ENCODE assay signal across 8 cellular contexts in genomic region chr19:638901-639250, GRCh38. TPM values are rescaled to one million over a fixed set of nuclear protein-coding genes. Genes with fewer than 3 reads are reported as not detected.
DNase-seq lines count a peak whose midpoint lies in the region; TF ChIP-seq lines count a peak whose summit lies in the region.

No MANE protein-coding gene starts in this region.

- peaks cover 16% of the 10 kb centered on the region for H3K27me3 Mint-ChIP-seq in activated naive CD4-positive, alpha-beta T cell treated with anti-CD3 and anti-CD28 coated beads, Interleukin-2, amount 10 ng/mL, durations not matched to agents 7 days and 5 days
- H3K27me3 Mint-ChIP-seq in type B pancreatic cell: peaks cover 4% of the 10 kb centered on the region

- no peaks in the 10 kb centered on the region for H3K36me3 ChIP-seq in mucosa of stomach (ENCODE audit: control insufficient read depth, insufficient read depth, low read length)

- no peak for DNase-seq in activated naive CD4-positive, alpha-beta T cell treated with anti-CD3 and anti-CD28 coated beads, Interleukin-2, amount 10 ng/mL, durations not matched to agents 7 days and 5 days
- DNase-seq in activated naive CD4-positive, alpha-beta T cell treated with Interleukin-2 at 50 U/mL for 16 hours: no peak
- DNase-seq in astrocyte of the spinal cord (ENCODE audit: low read depth, low spot score) (no peak), type B pancreatic cell (ENCODE audit: extremely low spot score, unreplicated experiment) (no peak), NCI-H446 (lab: John Stamatoyannopoulos, UW) (no peak), amniotic stem cell (lab: John Stamatoyannopoulos, UW) (no peak), OCI-M1 (lab: John Stamatoyannopoulos, UW) (no peak)

- no peak overlapping the region for H3K27ac Mint-ChIP-seq in activated naive CD4-positive, alpha-beta T cell treated with anti-CD3 and anti-CD28 coated beads, Interleukin-2, amount 10 ng/mL, durations not matched to agents 7 days and 5 days
- no peak overlapping the region for H3K27ac Mint-ChIP-seq in type B pancreatic cell

- peak overlapping the region; percentile 48 for H3K4me3 ChIP-seq in astrocyte of the spinal cord (ENCODE audit: low read depth, low read length)
- H3K4me3 ChIP-seq in mucosa of stomach (ENCODE audit: low read length): peak overlapping the region; percentile 51

- H3K4me3 Mint-ChIP-seq in activated naive CD4-positive, alpha-beta T cell treated with anti-CD3 and anti-CD28 coated beads, Interleukin-2, amount 10 ng/mL, durations not matched to agents 7 days and 5 days: peak overlapping the region; percentile 76
- H3K4me3 Mint-ChIP-seq in type B pancreatic cell: peak overlapping the region; percentile 83

- H3K36me3 Mint-ChIP-seq in activated naive CD4-positive, alpha-beta T cell treated with anti-CD3 and anti-CD28 coated beads, Interleukin-2, amount 10 ng/mL, durations not matched to agents 7 days and 5 days: no peaks in the 10 kb centered on the region
- H3K36me3 Mint-ChIP-seq in type B pancreatic cell: no peaks in the 10 kb centered on the region

- CTCF ChIA-PET in activated naive CD4-positive, alpha-beta T cell treated with anti-CD3 and anti-CD28 coated beads, Interleukin-2, amount 10 ng/mL, durations not matched to agents 7 days and 5 days (lab: Charles Lee): no interaction called here

- in situ Hi-C loops in astrocyte of the spinal cord (cut with HindIII; ENCODE audit: low sequenced_read_pairs): no loop called here

- H3K27me3 ChIP-seq in mucosa of stomach (ENCODE audit: control insufficient read depth, insufficient read depth, low read length): no peaks in the 10 kb centered on the region

- H3K4me1 Mint-ChIP-seq in activated naive CD4-positive, alpha-beta T cell treated with anti-CD3 and anti-CD28 coated beads, Interleukin-2, amount 10 ng/mL, durations not matched to agents 7 days and 5 days: peaks cover 16% of the 10 kb centered on the region
- peaks cover 4% of the 10 kb centered on the region for H3K4me1 Mint-ChIP-seq in type B pancreatic cell (ENCODE audit: unreplicated experiment)

- peaks cover 19% of the 10 kb centered on the region for H3K4me1 ChIP-seq in mucosa of stomach (ENCODE audit: control insufficient read depth, insufficient read depth, low read length)

- no peaks in the 10 kb centered on the region for H3K9me3 Mint-ChIP-seq in activated naive CD4-positive, alpha-beta T cell treated with anti-CD3 and anti-CD28 coated beads, Interleukin-2, amount 10 ng/mL, durations not matched to agents 7 days and 5 days
- H3K9me3 Mint-ChIP-seq in type B pancreatic cell: no peaks in the 10 kb centered on the region

- no peaks in the 10 kb centered on the region for H3K9me3 ChIP-seq in mucosa of stomach (ENCODE audit: control insufficient read depth, low read length)

- no peak overlapping the region for H3K9ac ChIP-seq in mucosa of stomach (ENCODE audit: low read length)

- no peak for TF ChIP-seq CTCF in astrocyte of the spinal cord (IDR thresholded peaks at IDR 0.05; ENCODE audit: low read depth, low read length)
- no peak for TF ChIP-seq CTCF in type B pancreatic cell (conservative IDR thresholded peaks at IDR 0.05)

RNA-seq across cellular contexts. Expression of gene FGF22, which starts 0.8 kb away (rescaled TPM):
- total RNA-seq in type B pancreatic cell (ENCODE audit: low replicate concordance): not detected in 2 replicates

RNA-seq across cellular contexts. Expression of gene POLRMT, which starts 5.5 kb away (rescaled TPM):
- 52.2 and 59.8 TPM in 2 replicates for total RNA-seq in type B pancreatic cell (ENCODE audit: low replicate concordance)

RNA-seq across cellular contexts. Expression of gene RNF126, which starts 24.1 kb away (rescaled TPM):
- 38.1 and 41.3 TPM in 2 replicates for total RNA-seq in type B pancreatic cell (ENCODE audit: low replicate concordance)

RNA-seq across cellular contexts. Expression of gene FSTL3, which starts 37.3 kb away (rescaled TPM):
- 9.3 and 11.0 TPM in 2 replicates for total RNA-seq in type B pancreatic cell (ENCODE audit: low replicate concordance)

RNA-seq across cellular contexts. Expression of gene HCN2, which starts 49.2 kb away (rescaled TPM):
- total RNA-seq in type B pancreatic cell (ENCODE audit: low replicate concordance): 1.4 and 1.9 TPM in 2 replicates
